ENCODE assay signal across 8 cellular contexts in genomic region chr12:27142102-27142721, GRCh38. TPM values are rescaled to one million over a fixed set of nuclear protein-coding genes. Genes with fewer than 3 reads are reported as not detected.
DNase-seq lines count a peak whose midpoint lies in the region; ATAC-seq and TF ChIP-seq lines count a peak whose summit lies in the region.

No MANE protein-coding gene starts in this region.

- TF ChIP-seq CTCF in heart left ventricle (IDR thresholded peaks at IDR 0.05) (peak; percentile 65 to 93 (median 80)), psoas muscle (IDR thresholded peaks at IDR 0.05) (peak; percentile 74)

- intact Hi-C loops in heart left ventricle (cut with DNase I) = loop anchor here in 9 of 10 donors (2.0 to 10.0 kb wide), 10 partner anchors 53 to 165 kb away; partner anchors contain the start of genes STK38L (in 3 of the 9), TM7SF3 (in 2 of the 9) and MED21 (in 1 of the 9)
- intact Hi-C loops in psoas muscle (cut with DNase I) = loop anchor here in 1 of 2 donors (5.0 to 10.0 kb wide), 2 partner anchors 120 to 153 kb away; partner anchors contain the start of gene MED21

- TF ChIP-seq POLR2A in heart left ventricle (IDR thresholded peaks at IDR 0.05) = no peak

- H3K4me3 ChIP-seq in adipocyte (ENCODE audit: low read length) (no peak overlapping the region), heart left ventricle (no peak overlapping the region), psoas muscle (no peak overlapping the region)

- DNase-seq in EL (peak; percentile 77), KBM-7 (peak; percentile 70), OCI-M1 (lab: John Stamatoyannopoulos, UW) (peak; percentile 89), adipocyte (ENCODE audit: low read depth) (peak; percentile 91), heart left ventricle (peak in 4 of 5 donors; percentile 47 to 74 (median 64)), psoas muscle (no peak), cortex of kidney (lab: John Stamatoyannopoulos, UW) (no peak)

- H3K4me1 ChIP-seq in adipocyte (ENCODE audit: control insufficient read depth, insufficient read depth, low read length) = peaks cover 11% of the 10 kb centered on the region
- H3K4me1 ChIP-seq in heart left ventricle = peaks cover 0 to 17% (median 3%) of the 10 kb centered on the region in 12 donors
- no peaks in the 10 kb centered on the region for H3K4me1 ChIP-seq in psoas muscle

- H3K27me3 ChIP-seq in adipocyte (replicated peaks; ENCODE audit: control insufficient read depth, insufficient read depth, low read length) = no peaks in the 10 kb centered on the region
- no peaks in the 10 kb centered on the region for H3K27me3 ChIP-seq in heart left ventricle
- no peaks in the 10 kb centered on the region for H3K27me3 ChIP-seq in psoas muscle (ENCODE audit: insufficient read depth in 3 of 3, low read length in 2 of 3)

- in situ Hi-C loops in KBM-7 (cut with MboI; ENCODE audit: low pct_unique_long_range_greater_than_20kb, low sequenced_read_pairs) = no loop called here

- H3K27ac ChIP-seq in heart left ventricle (peak overlapping the region in 2 of 12 donors; percentile 6 to 15), psoas muscle (no peak overlapping the region)

- H3K9me3 ChIP-seq in adipocyte (ENCODE audit: control insufficient read depth, low read length) (no peaks in the 10 kb centered on the region), heart left ventricle (peaks cover 0 to 3% (median 0%) of the 10 kb centered on the region in 12 donors), psoas muscle (no peaks in the 10 kb centered on the region)

- peak overlapping the region; percentile 52 for H3K9ac ChIP-seq in adipocyte (ENCODE audit: low read length)

- ATAC-seq in heart left ventricle = peak; percentile 78 to 96 (median 94)
- peak; percentile 66 to 84 (median 78) for ATAC-seq in psoas muscle
- ATAC-seq in HG02588 (IDR thresholded peaks at IDR 0.05; ENCODE audit: unreplicated experiment) = no peak

- 31 to 36% (median 34%) methylated on average over 3 of the region's 3 CpGs for WGBS in heart left ventricle, 4 donors
- 32 to 34% (median 33%) methylated on average over 3 of the region's 3 CpGs for WGBS in psoas muscle, 3 donors

- no peaks in the 10 kb centered on the region for H3K36me3 ChIP-seq in adipocyte (ENCODE audit: control insufficient read depth, insufficient read depth, low read length, severe bottlenecking)
- no peaks in the 10 kb centered on the region for H3K36me3 ChIP-seq in heart left ventricle
- H3K36me3 ChIP-seq in psoas muscle (ENCODE audit: insufficient read depth in 1 of 2, low read depth in 1 of 2) = no peaks in the 10 kb centered on the region

RNA-seq across cellular contexts. Expression of gene C12orf71, which starts 59.8 kb away (rescaled TPM):
- total RNA-seq in heart left ventricle (not detected), psoas muscle (not detected)
- polyA plus RNA-seq in heart left ventricle (not detected), psoas muscle (not detected)

Comparison
In these comparisons a context has a peak if more than half of its experiments do, and no peak if none do; other contexts are left out.
1. DNase-seq: peak in EL (single experiment), KBM-7 (single experiment), OCI-M1 (single experiment), adipocyte (single experiment) and heart left ventricle (4 of 5); none in psoas muscle (0 of 2) and cortex of kidney (single experiment).